In genomic region chr17:32440722-32441121, GRCh38 we compare ENCODE assay signal across 19 cellular contexts. TPM values are rescaled to one million over a fixed set of nuclear protein-coding genes. Genes with fewer than 3 reads are reported as not detected.
DNase-seq lines count a peak whose midpoint lies in the region; ATAC-seq and TF ChIP-seq lines count a peak whose summit lies in the region.
"Had no signal": no experiment of that assay in that cellular context is flagged by ENCODE, and none has a peak within 500 bp of the region (broad histone marks: within the 10 kb centered on the region; RNA-seq: fewer than 3 reads in every experiment).

No MANE protein-coding gene starts in this region.

- H3K4me1 Mint-ChIP-seq in activated CD8-positive, alpha-beta T cell treated with anti-CD3 and anti-CD28 coated beads for 36 hours (ENCODE audit: low read depth) = peaks cover 15% of the 10 kb centered on the region
- peaks cover 19% of the 10 kb centered on the region for H3K4me1 Mint-ChIP-seq in activated CD8-positive, alpha-beta T cell treated with anti-CD3 and anti-CD28 coated beads, Interleukin-2, amount 10 ng/mL, durations not matched to agents 7 days and 5 days (ENCODE audit: low read depth)
- H3K4me1 Mint-ChIP-seq in nephron = peaks cover 8% of the 10 kb centered on the region

- peak overlapping the region; percentile 33; the same call in 1 of the 2 replicates for H3K4me2 ChIP-seq in MM.1S (ENCODE audit: low read depth, low read length)
- H3K4me2 ChIP-seq: A549 had no signal

- H3K27ac Mint-ChIP-seq in activated CD8-positive, alpha-beta T cell treated with anti-CD3 and anti-CD28 coated beads for 36 hours = no peak overlapping the region
- H3K27ac Mint-ChIP-seq in activated CD8-positive, alpha-beta T cell treated with anti-CD3 and anti-CD28 coated beads, Interleukin-2, amount 10 ng/mL, durations not matched to agents 7 days and 5 days = no peak overlapping the region
- H3K27ac Mint-ChIP-seq in nephron = no peak overlapping the region
- H3K27ac Mint-ChIP-seq: CD4-positive, alpha-beta memory T cell; H9 had no signal

- H3K36me3 ChIP-seq in MM.1S (replicated peaks; ENCODE audit: insufficient read depth, low read length) = no peaks in the 10 kb centered on the region

- no peak overlapping the region for H3K27ac ChIP-seq in MM.1S (ENCODE audit: low read length)
- H3K27ac ChIP-seq: 22Rv1, A549, C4-2B, HL-60 had no signal

- CTCF ChIA-PET in activated CD8-positive, alpha-beta T cell treated with anti-CD3 and anti-CD28 coated beads for 36 hours (lab: Charles Lee) = interaction anchor here (11.1 kb wide), 1 partner anchor 22 kb away, joined by 164 read pairs; no protein-coding TSS in a partner anchor
- CTCF ChIA-PET in activated CD8-positive, alpha-beta T cell treated with anti-CD3 and anti-CD28 coated beads, Interleukin-2, amount 10 ng/mL, durations not matched to agents 7 days and 5 days (lab: Charles Lee) = interaction anchor here (0.9 to 1.0 kb wide), 2 partner anchors 21 to 436 kb away, joined by 3 to 5 read pairs; no protein-coding TSS in a partner anchor

- H2AFZ ChIP-seq in MM.1S (ENCODE audit: low read length) = no peak overlapping the region

- DNase-seq in activated CD8-positive, alpha-beta T cell treated with anti-CD3 and anti-CD28 coated beads for 36 hours = peak; percentile 40
- no peak for DNase-seq in activated CD8-positive, alpha-beta T cell treated with anti-CD3 and anti-CD28 coated beads, Interleukin-2, amount 10 ng/mL, durations not matched to agents 7 days and 5 days
- DNase-seq in MM.1S (no peak), middle frontal gyrus (ENCODE audit: extremely low spot score, low spot score) (no peak)
- DNase-seq: AML-193; CD4-positive, alpha-beta memory T cell; DMS153; DMS79; GF-D8; H9; IMR-90 had no signal

- no peaks in the 10 kb centered on the region for H3K27me3 ChIP-seq in MM.1S (replicated peaks; ENCODE audit: insufficient read depth, low read length)

- peaks cover 10% of the 10 kb centered on the region; the same call in 1 of the 2 replicates for H3K4me1 ChIP-seq in MM.1S (ENCODE audit: low read length)

- no peak overlapping the region for H3K4me3 Mint-ChIP-seq in activated CD8-positive, alpha-beta T cell treated with anti-CD3 and anti-CD28 coated beads for 36 hours
- H3K4me3 Mint-ChIP-seq in activated CD8-positive, alpha-beta T cell treated with anti-CD3 and anti-CD28 coated beads, Interleukin-2, amount 10 ng/mL, durations not matched to agents 7 days and 5 days = no peak overlapping the region
- H3K4me3 Mint-ChIP-seq in nephron = peak overlapping the region; percentile 10 to 41 (median 24)
- H3K4me3 Mint-ChIP-seq: H9 had no signal

- intact Hi-C loops in activated CD8-positive, alpha-beta T cell treated with anti-CD3 and anti-CD28 coated beads for 36 hours (cut with micrococcal nuclease) = no loop called here

- H3K79me2 ChIP-seq in MM.1S (ENCODE audit: low read length) = peaks cover 15% of the 10 kb centered on the region

- peaks cover 7% of the 10 kb centered on the region for H3K36me3 Mint-ChIP-seq in activated CD8-positive, alpha-beta T cell treated with anti-CD3 and anti-CD28 coated beads for 36 hours (ENCODE audit: low read depth)
- peaks cover 4% of the 10 kb centered on the region for H3K36me3 Mint-ChIP-seq in activated CD8-positive, alpha-beta T cell treated with anti-CD3 and anti-CD28 coated beads, Interleukin-2, amount 10 ng/mL, durations not matched to agents 7 days and 5 days (ENCODE audit: low read depth)
- peaks cover 3% of the 10 kb centered on the region for H3K36me3 Mint-ChIP-seq in nephron (ENCODE audit: low read depth)

- H3K9me2 ChIP-seq in MM.1S (replicated peaks; ENCODE audit: insufficient read depth, low read length) = no peaks in the 10 kb centered on the region

- H3K9me3 Mint-ChIP-seq in activated CD8-positive, alpha-beta T cell treated with anti-CD3 and anti-CD28 coated beads for 36 hours = peaks cover 2% of the 10 kb centered on the region
- H3K9me3 Mint-ChIP-seq in activated CD8-positive, alpha-beta T cell treated with anti-CD3 and anti-CD28 coated beads, Interleukin-2, amount 10 ng/mL, durations not matched to agents 7 days and 5 days (ENCODE audit: insufficient read depth) = no peaks in the 10 kb centered on the region
- peaks cover 6% of the 10 kb centered on the region for H3K9me3 Mint-ChIP-seq in nephron

- H3K9ac ChIP-seq in MM.1S (ENCODE audit: low read length) = no peak overlapping the region

- no peaks in the 10 kb centered on the region for H3K9me3 ChIP-seq in MM.1S (replicated peaks; ENCODE audit: insufficient read depth, low read length)

- no peaks in the 10 kb centered on the region for H4K20me1 ChIP-seq in MM.1S (ENCODE audit: insufficient read depth, low read length)

- no peak for ATAC-seq in activated CD8-positive, alpha-beta T cell treated with anti-CD3 and anti-CD28 coated beads for 36 hours
- ATAC-seq in activated CD8-positive, alpha-beta T cell treated with anti-CD3 and anti-CD28 coated beads, Interleukin-2, amount 10 ng/mL, durations not matched to agents 7 days and 5 days = no peak
- ATAC-seq in HG02840 (IDR thresholded peaks at IDR 0.05; ENCODE audit: low FRiP score, unreplicated experiment) (no peak), HG02642 (IDR thresholded peaks at IDR 0.05; ENCODE audit: poor library complexity, unreplicated experiment) (no peak)
- ATAC-seq: A549, K562 had no signal

- H3K27me3 Mint-ChIP-seq in activated CD8-positive, alpha-beta T cell treated with anti-CD3 and anti-CD28 coated beads for 36 hours = peaks cover 6% of the 10 kb centered on the region
- H3K27me3 Mint-ChIP-seq in activated CD8-positive, alpha-beta T cell treated with anti-CD3 and anti-CD28 coated beads, Interleukin-2, amount 10 ng/mL, durations not matched to agents 7 days and 5 days (ENCODE audit: low read depth) = peaks cover 24% of the 10 kb centered on the region
- peaks cover 8% of the 10 kb centered on the region for H3K27me3 Mint-ChIP-seq in nephron (ENCODE audit: low read depth)
- H3K27me3 Mint-ChIP-seq: CD4-positive, alpha-beta memory T cell had no signal

- peaks cover 10% of the 10 kb centered on the region for H3F3A ChIP-seq in MM.1S (ENCODE audit: insufficient read depth, low read length)

- H3K4me3 ChIP-seq in MM.1S (ENCODE audit: low read length) = no peak overlapping the region
- H3K4me3 ChIP-seq: A549, K562 had no signal

- POLR2A ChIA-PET in activated CD8-positive, alpha-beta T cell treated with anti-CD3 and anti-CD28 coated beads for 36 hours (lab: Charles Lee) = no interaction called here
- POLR2A ChIA-PET in activated CD8-positive, alpha-beta T cell treated with anti-CD3 and anti-CD28 coated beads, Interleukin-2, amount 10 ng/mL, durations not matched to agents 7 days and 5 days (lab: Charles Lee) = interaction anchor here (0.6 kb wide), 1 partner anchor 29 kb away, joined by 5 read pairs; no protein-coding TSS in a partner anchor

- no peak for TF ChIP-seq CTCF in activated CD8-positive, alpha-beta T cell treated with anti-CD3 and anti-CD28 coated beads for 36 hours (IDR thresholded peaks at IDR 0.05)
- TF ChIP-seq CTCF in MM.1S (IDR thresholded peaks at IDR 0.05; ENCODE audit: low read length) (no peak), nephron (IDR thresholded peaks at IDR 0.05; ENCODE audit: unreplicated experiment in 3 of 3) (no peak)

RNA-seq across cellular contexts. Expression of gene PSMD11, which starts 3.6 kb away (rescaled TPM):
- 100 to 1,000 TPM; 119 to 130 TPM for total RNA-seq in activated CD8-positive, alpha-beta T cell treated with anti-CD3 and anti-CD28 coated beads for 36 hours
- 100 to 1,000 TPM; 100 to 104 TPM for total RNA-seq in activated CD8-positive, alpha-beta T cell treated with anti-CD3 and anti-CD28 coated beads, Interleukin-2, amount 10 ng/mL, durations not matched to agents 7 days and 5 days

RNA-seq across cellular contexts. Expression of gene CDK5R1, which starts 46.1 kb away (rescaled TPM):
- 10 to 100 TPM; 10.2 to 10.5 TPM for total RNA-seq in activated CD8-positive, alpha-beta T cell treated with anti-CD3 and anti-CD28 coated beads for 36 hours
- 1 to 10 TPM; 5.8 to 6.5 TPM for total RNA-seq in activated CD8-positive, alpha-beta T cell treated with anti-CD3 and anti-CD28 coated beads, Interleukin-2, amount 10 ng/mL, durations not matched to agents 7 days and 5 days

Comparison
In these comparisons a context has a peak if more than half of its experiments do, and no peak if none do; other contexts are left out.
1. H3K4me3 Mint-ChIP-seq: peak in nephron (3 of 3); none in activated CD8-positive, alpha-beta T cell treated with anti-CD3 and anti-CD28 coated beads for 36 hours (single experiment) and activated CD8-positive, alpha-beta T cell treated with anti-CD3 and anti-CD28 coated beads, Interleukin-2, amount 10 ng/mL, durations not matched to agents 7 days and 5 days (single experiment).